ENCODE assay signal across 8 cellular contexts in genomic region chr18:36412778-36413177, GRCh38.
DNase-seq lines count a peak whose midpoint lies in the region; ATAC-seq and TF ChIP-seq lines count a peak whose summit lies in the region.

No MANE protein-coding gene starts in this region.

- peak; percentile 53 for TF ChIP-seq CTCF in PC-3 (conservative IDR thresholded peaks at IDR 0.05; ENCODE audit: low read depth, low read length)
- peak; percentile 67 for TF ChIP-seq CTCF in foreskin keratinocyte (conservative IDR thresholded peaks at IDR 0.05)

- H3K9me2 ChIP-seq in PC-3 (replicated peaks; ENCODE audit: low read length): no peaks in the 10 kb centered on the region

- CTCF ChIA-PET in PC-3 (lab: Charles Lee): interaction anchor here (0.7 kb wide), 1 partner anchor 110 kb away, joined by 4 read pairs; no protein-coding TSS in a partner anchor

- H3K4me3 ChIP-seq in PC-3 (ENCODE audit: low read length): no peak overlapping the region

- peak; percentile 56 for ATAC-seq in GM19463 (IDR thresholded peaks at IDR 0.05; ENCODE audit: unreplicated experiment)
- ATAC-seq in PC-3: peak; percentile 78
- peak; percentile 87 for ATAC-seq in foreskin keratinocyte
- no peak for ATAC-seq in HG03139 (IDR thresholded peaks at IDR 0.05; ENCODE audit: unreplicated experiment)

- H3K9me3 ChIP-seq in PC-3 (ENCODE audit: low read length): no peaks in the 10 kb centered on the region

- no peak overlapping the region for H3K27ac ChIP-seq in PC-3 (ENCODE audit: low read length)
- no peak overlapping the region for H3K27ac ChIP-seq in foreskin keratinocyte

- no peaks in the 10 kb centered on the region for H3F3A ChIP-seq in PC-3 (ENCODE audit: low read length, unreplicated experiment)

- POLR2A ChIA-PET in PC-3 (lab: Charles Lee; ENCODE audit: unreplicated experiment): no interaction called here

- H3K79me2 ChIP-seq in PC-3 (ENCODE audit: low read length): no peaks in the 10 kb centered on the region

- intact Hi-C loops in PC-3 (cut with micrococcal nuclease): loop anchor here (1.0 to 10.0 kb wide), 2 partner anchors 160 to 318 kb away; no protein-coding TSS in a partner anchor

- H3K4me2 ChIP-seq in PC-3 (ENCODE audit: low read length): no peak overlapping the region

- no peaks in the 10 kb centered on the region for H4K20me1 ChIP-seq in PC-3 (ENCODE audit: low read length)

- no peaks in the 10 kb centered on the region for H3K27me3 ChIP-seq in PC-3 (ENCODE audit: low read length)
- H3K27me3 ChIP-seq in foreskin keratinocyte: no peaks in the 10 kb centered on the region

- H3K9ac ChIP-seq in PC-3 (ENCODE audit: low read length): no peak overlapping the region

- BruUV-seq in PC-3 (replicated peaks; lab: Mats Ljungman, UMichigan): no TSS peak

- H3K4me1 ChIP-seq in PC-3 (ENCODE audit: insufficient read depth, low read length) (no peaks in the 10 kb centered on the region), foreskin keratinocyte (peaks cover 6% of the 10 kb centered on the region)

- H3K36me3 ChIP-seq in PC-3 (ENCODE audit: low read depth, low read length): no peaks in the 10 kb centered on the region

- H2AFZ ChIP-seq in PC-3 (ENCODE audit: low read length): no peak overlapping the region

- DNase-seq in AG08395 (ENCODE audit: low spot score) (peak; percentile 24), PC-3 (peak; percentile 44), foreskin keratinocyte (peak in 1 of 2 donors; percentile 28), NCI-H345 treated with DMSO at 0.1 percent for 48 hours (lab: John Stamatoyannopoulos, UW; ENCODE audit: unreplicated experiment) (no peak), activated gamma-delta T cell (lab: John Stamatoyannopoulos, UW) (no peak), RKO (ENCODE audit: low spot score) (no peak)

Comparison
In these comparisons a context has a peak if more than half of its experiments do, and no peak if none do; other contexts are left out.
1. DNase-seq: peak in AG08395 (single experiment) and PC-3 (single experiment); none in NCI-H345 treated with DMSO at 0.1 percent for 48 hours (single experiment), activated gamma-delta T cell (single experiment) and RKO (single experiment).